ENCODE assay signal across 12 cellular contexts in the genomic region with DNA sequence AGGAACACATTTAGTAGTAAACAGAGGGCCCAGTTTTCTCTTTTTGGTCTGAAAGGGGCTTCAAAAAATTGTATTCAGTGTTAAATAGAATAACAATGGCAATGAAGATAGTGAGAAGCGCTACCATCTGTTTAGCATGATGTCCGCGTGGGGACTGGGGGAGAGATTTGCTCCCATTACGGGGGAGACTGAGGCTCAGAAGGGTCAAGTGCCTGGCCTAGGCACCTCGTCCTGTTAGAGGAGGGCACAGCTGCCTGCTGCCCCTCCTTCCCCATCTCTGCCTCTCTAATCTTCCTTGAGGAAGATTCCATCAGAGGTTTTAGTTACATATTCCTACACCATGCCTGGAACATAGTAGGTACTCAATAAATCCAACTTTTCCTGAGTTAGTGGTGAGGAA. TPM values are rescaled to one million over a fixed set of nuclear protein-coding genes. Genes with fewer than 3 reads are reported as not detected.
DNase-seq lines count a peak whose midpoint lies in the region; ATAC-seq and TF ChIP-seq lines count a peak whose summit lies in the region.
"Had no signal": no experiment of that assay in that cellular context is flagged by ENCODE, and none has a peak within 500 bp of the region (broad histone marks: within the 10 kb centered on the region; RNA-seq: fewer than 3 reads in every experiment).

No MANE protein-coding gene starts in this region.

- no peak for ATAC-seq in stimulated activated naive CD8-positive, alpha-beta T cell treated with anti-CD3 and anti-CD28 coated beads, Interleukin-15, amount 100 ng/mL, for 72 hours
- ATAC-seq in gastroesophageal sphincter = no peak
- no peak for ATAC-seq in GM18867 (IDR thresholded peaks at IDR 0.05; ENCODE audit: unreplicated experiment)
- ATAC-seq: WTC11 had no signal

- intact Hi-C loops in activated CD4-positive, alpha-beta memory T cell treated with anti-CD3 and anti-CD28 coated beads for 36 hours (cut with micrococcal nuclease) = loop anchor here (2.0 kb wide), 4 partner anchors 56 to 528 kb away; partner anchors contain the start of gene PTPN4

- CTCF ChIA-PET in activated naive CD4-positive, alpha-beta T cell treated with anti-CD3 and anti-CD28 coated beads, Interleukin-2, amount 10 ng/mL, durations not matched to agents 7 days and 5 days (lab: Charles Lee) = interaction anchor here (2.7 to 7.7 kb wide), 2 partner anchors 57 to 80 kb away, joined by 11 to 68 read pairs; no protein-coding TSS in a partner anchor
- CTCF ChIA-PET in activated CD4-positive, alpha-beta memory T cell treated with anti-CD3 and anti-CD28 coated beads for 36 hours (lab: Charles Lee) = interaction anchor here (0.6 to 4.2 kb wide), 4 partner anchors 18 to 110 kb away, joined by 3 to 24 read pairs (median 5); no protein-coding TSS in a partner anchor

- H3K36me3 Mint-ChIP-seq in activated naive CD4-positive, alpha-beta T cell treated with anti-CD3 and anti-CD28 coated beads, Interleukin-2, amount 10 ng/mL, durations not matched to agents 7 days and 5 days = peaks cover 31% of the 10 kb centered on the region
- peaks cover 4% of the 10 kb centered on the region for H3K36me3 Mint-ChIP-seq in activated CD4-positive, alpha-beta memory T cell treated with anti-CD3 and anti-CD28 coated beads for 36 hours
- peaks cover 3 to 4% (median 4%) of the 10 kb centered on the region in 3 donors for H3K36me3 Mint-ChIP-seq in immature natural killer cell
- H3K36me3 Mint-ChIP-seq: WTC11 had no signal

- no peaks in the 10 kb centered on the region for H3K36me3 ChIP-seq in gastroesophageal sphincter
- H3K36me3 ChIP-seq: breast epithelium, right lobe of liver had no signal

- 83 to 100% methylated on average over 4 to 5 of the region's 5 CpGs for WGBS in gastroesophageal sphincter (ENCODE audit: low coverage in 1 of 2), 2 donors

- H3K9me3 Mint-ChIP-seq in activated naive CD4-positive, alpha-beta T cell treated with anti-CD3 and anti-CD28 coated beads, Interleukin-2, amount 10 ng/mL, durations not matched to agents 7 days and 5 days = peaks cover 5% of the 10 kb centered on the region
- H3K9me3 Mint-ChIP-seq in activated CD4-positive, alpha-beta memory T cell treated with anti-CD3 and anti-CD28 coated beads for 36 hours = no peaks in the 10 kb centered on the region
- H3K9me3 Mint-ChIP-seq in immature natural killer cell = no peaks in the 10 kb centered on the region
- H3K9me3 Mint-ChIP-seq in stimulated activated naive CD8-positive, alpha-beta T cell treated with anti-CD3 and anti-CD28 coated beads, Interleukin-15, amount 100 ng/mL, for 72 hours = no peaks in the 10 kb centered on the region

- peaks cover 58% of the 10 kb centered on the region for H3K4me1 Mint-ChIP-seq in activated naive CD4-positive, alpha-beta T cell treated with anti-CD3 and anti-CD28 coated beads, Interleukin-2, amount 10 ng/mL, durations not matched to agents 7 days and 5 days
- peaks cover 32% of the 10 kb centered on the region for H3K4me1 Mint-ChIP-seq in activated CD4-positive, alpha-beta memory T cell treated with anti-CD3 and anti-CD28 coated beads for 36 hours (ENCODE audit: low read depth)
- peaks cover 38 to 51% of the 10 kb centered on the region in 2 donors for H3K4me1 Mint-ChIP-seq in immature natural killer cell
- H3K4me1 Mint-ChIP-seq in stimulated activated naive CD8-positive, alpha-beta T cell treated with anti-CD3 and anti-CD28 coated beads, Interleukin-15, amount 100 ng/mL, for 72 hours = peaks cover 70% of the 10 kb centered on the region

- H3K27me3 ChIP-seq in gastroesophageal sphincter = no peaks in the 10 kb centered on the region
- H3K27me3 ChIP-seq: breast epithelium, right lobe of liver had no signal

- no peaks in the 10 kb centered on the region for H3K9me3 ChIP-seq in gastroesophageal sphincter
- H3K9me3 ChIP-seq: breast epithelium, right lobe of liver had no signal

- H3K4me1 ChIP-seq in gastroesophageal sphincter = peaks cover 0 to 20% (median 0%) of the 10 kb centered on the region in 3 donors
- H3K4me1 ChIP-seq: breast epithelium, right lobe of liver had no signal

- no peak for DNase-seq in activated naive CD4-positive, alpha-beta T cell treated with anti-CD3 and anti-CD28 coated beads, Interleukin-2, amount 10 ng/mL, durations not matched to agents 7 days and 5 days
- DNase-seq in activated naive CD4-positive, alpha-beta T cell (lab: John Stamatoyannopoulos, UW) = no peak
- DNase-seq in activated CD4-positive, alpha-beta memory T cell treated with anti-CD3 and anti-CD28 coated beads for 36 hours = no peak
- no peak for DNase-seq in immature natural killer cell
- DNase-seq in stimulated activated naive CD8-positive, alpha-beta T cell treated with anti-CD3 and anti-CD28 coated beads, Interleukin-15, amount 100 ng/mL, for 72 hours = no peak
- DNase-seq in stimulated activated CD4-positive, alpha-beta T cell treated with anti-CD3 and anti-CD28 coated beads, Interleukin-4, amount 100 ng/mL, for 24 hours = no peak
- DNase-seq: NCI-H748 treated with DMSO at 0.1 percent for 48 hours, right lobe of liver had no signal

- peak overlapping the region in 1 of 4 donors; percentile 51 for H3K27ac ChIP-seq in gastroesophageal sphincter

- TF ChIP-seq EP300 in gastroesophageal sphincter (IDR thresholded peaks at IDR 0.05) = no peak

- peaks cover 8% of the 10 kb centered on the region for H3K27me3 Mint-ChIP-seq in activated naive CD4-positive, alpha-beta T cell treated with anti-CD3 and anti-CD28 coated beads, Interleukin-2, amount 10 ng/mL, durations not matched to agents 7 days and 5 days
- H3K27me3 Mint-ChIP-seq in activated CD4-positive, alpha-beta memory T cell treated with anti-CD3 and anti-CD28 coated beads for 36 hours = no peaks in the 10 kb centered on the region
- peaks cover 0 to 4% (median 2%) of the 10 kb centered on the region in 3 donors for H3K27me3 Mint-ChIP-seq in immature natural killer cell (ENCODE audit: low read depth in 3 of 3)
- peaks cover 9% of the 10 kb centered on the region for H3K27me3 Mint-ChIP-seq in stimulated activated naive CD8-positive, alpha-beta T cell treated with anti-CD3 and anti-CD28 coated beads, Interleukin-15, amount 100 ng/mL, for 72 hours

- POLR2A ChIA-PET in activated CD4-positive, alpha-beta memory T cell treated with anti-CD3 and anti-CD28 coated beads for 36 hours (lab: Charles Lee) = interaction anchor here (1.4 to 4.2 kb wide), 6 partner anchors 10 to 56 kb away, joined by 4 to 16 read pairs (median 8); partner anchors contain the start of genes RALB and TMEM185B

- TF ChIP-seq POLR2A in gastroesophageal sphincter (IDR thresholded peaks at IDR 0.05) = no peak

- no peak for TF ChIP-seq CTCF in gastroesophageal sphincter (IDR thresholded peaks at IDR 0.05)

- no peak overlapping the region for H3K4me3 ChIP-seq in gastroesophageal sphincter

- peak overlapping the region; percentile 96 for H3K27ac Mint-ChIP-seq in activated naive CD4-positive, alpha-beta T cell treated with anti-CD3 and anti-CD28 coated beads, Interleukin-2, amount 10 ng/mL, durations not matched to agents 7 days and 5 days
- H3K27ac Mint-ChIP-seq in activated CD4-positive, alpha-beta memory T cell treated with anti-CD3 and anti-CD28 coated beads for 36 hours = peak overlapping the region; percentile 96
- peak overlapping the region; percentile 97 to 98 (median 98) for H3K27ac Mint-ChIP-seq in immature natural killer cell
- peak overlapping the region in 1 of 2 donors; percentile 99 for H3K27ac Mint-ChIP-seq in stimulated activated naive CD8-positive, alpha-beta T cell treated with anti-CD3 and anti-CD28 coated beads, Interleukin-15, amount 100 ng/mL, for 72 hours
- H3K27ac Mint-ChIP-seq: WTC11 had no signal

- peak overlapping the region; percentile 97 for H3K4me3 Mint-ChIP-seq in activated naive CD4-positive, alpha-beta T cell treated with anti-CD3 and anti-CD28 coated beads, Interleukin-2, amount 10 ng/mL, durations not matched to agents 7 days and 5 days
- peak overlapping the region; percentile 82 for H3K4me3 Mint-ChIP-seq in activated CD4-positive, alpha-beta memory T cell treated with anti-CD3 and anti-CD28 coated beads for 36 hours
- peak overlapping the region; percentile 92 to 97 (median 96) for H3K4me3 Mint-ChIP-seq in immature natural killer cell
- peak overlapping the region; percentile 79 to 90 for H3K4me3 Mint-ChIP-seq in stimulated activated naive CD8-positive, alpha-beta T cell treated with anti-CD3 and anti-CD28 coated beads, Interleukin-15, amount 100 ng/mL, for 72 hours
- H3K4me3 Mint-ChIP-seq: WTC11 had no signal

RNA-seq across cellular contexts. Expression of gene TMEM185B, which starts 10.1 kb away (rescaled TPM):
- 10 to 100 TPM; 19.4 to 19.7 TPM for total RNA-seq in activated CD4-positive, alpha-beta memory T cell treated with anti-CD3 and anti-CD28 coated beads for 36 hours
- 10 to 100 TPM; 12.6 to 30.4 (median 20.5) TPM for polyA plus RNA-seq in immature natural killer cell
- 10 to 100 TPM; 22.8 to 28.9 (median 25.3) TPM for total RNA-seq in gastroesophageal sphincter

RNA-seq across cellular contexts. Expression of gene RALB, which starts 19.4 kb away (rescaled TPM):
- total RNA-seq in activated CD4-positive, alpha-beta memory T cell treated with anti-CD3 and anti-CD28 coated beads for 36 hours = 10 to 100 TPM; 52.5 to 52.9 TPM
- 10 to 100 TPM; 47.7 to 55.1 (median 54.2) TPM for polyA plus RNA-seq in immature natural killer cell
- 10 to 100 TPM; 35.5 to 56.6 (median 53.4) TPM for total RNA-seq in gastroesophageal sphincter
